In the genomic region with DNA sequence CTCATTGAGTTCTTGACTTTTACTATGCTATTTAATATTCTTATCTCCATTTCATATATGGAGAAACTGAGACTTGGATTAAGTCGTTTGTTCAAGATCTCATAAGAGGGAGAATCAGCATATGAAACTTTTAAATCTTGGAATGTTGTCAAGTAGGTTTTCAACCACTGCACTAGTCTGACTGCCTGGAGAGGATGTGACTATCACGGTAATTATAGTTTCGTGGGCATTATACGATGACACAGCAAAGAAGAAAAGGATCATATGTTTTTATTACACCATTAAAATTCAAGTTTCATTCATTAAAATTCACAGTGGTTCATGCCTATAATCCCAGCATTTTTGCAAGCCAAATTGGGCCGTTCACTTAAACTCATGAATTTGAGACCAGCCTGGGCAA, we compare ENCODE assay signal across 35 cellular contexts.
"Had no signal": no experiment of that assay in that cellular context is flagged by ENCODE, and none has a peak within 500 bp of the region (broad histone marks: within the 10 kb centered on the region; RNA-seq: fewer than 3 reads in every experiment).

No MANE protein-coding gene starts in this region.

- H3K36me3 ChIP-seq: cardiac muscle cell, colonic mucosa, pancreas, sigmoid colon, vagina had no signal

- H3K4me1 Mint-ChIP-seq: activated CD4-positive, alpha-beta T cell treated with anti-CD3 and anti-CD28 coated beads for 36 hours; activated CD8-positive, alpha-beta memory T cell treated with anti-CD3 and anti-CD28 coated beads, Interleukin-2, amount 10 ng/mL, durations not matched to agents 7 days and 5 days; brain; immature natural killer cell; mesothelial cell of epicardium; naive thymus-derived CD4-positive, alpha-beta T cell; neural crest cell; stimulated activated memory B cell treated with anti-CD40 and anti-IgM and Interleukin-4, amounts not matched to agents 10 μg/mL and 1 μg/mL and 100 μg/mL, for 72 hours; stimulated activated naive CD8-positive, alpha-beta T cell treated with anti-CD3 and anti-CD28 coated beads, Interleukin-15, amount 100 ng/mL, for 72 hours had no signal

- DNase-seq: activated CD4-positive, alpha-beta T cell treated with anti-CD3 and anti-CD28 coated beads for 36 hours; activated CD4-positive, CD25-positive, alpha-beta regulatory T cell; activated CD8-positive, alpha-beta memory T cell treated with anti-CD3 and anti-CD28 coated beads, Interleukin-2, amount 10 ng/mL, durations not matched to agents 7 days and 5 days; activated CD8-positive, alpha-beta T cell treated with anti-CD3 and anti-CD28 coated beads, Interleukin-2, amount 10 ng/mL, durations not matched to agents 7 days and 5 days; activated naive CD4-positive, alpha-beta T cell; activated T-cell treated with anti-CD3 and anti-CD28 coated beads, Interleukin-2, amount 50 U/mL, for 72 hours; cerebellar nuclear complex; colonic mucosa; dorsolateral prefrontal cortex; effector memory CD4-positive, alpha-beta T cell; head of caudate nucleus; hypothalamus; immature natural killer cell; kidney; left colon; naive thymus-derived CD4-positive, alpha-beta T cell; nucleus accumbens; pancreas; psoas muscle; sigmoid colon; small intestine; stimulated activated CD4-positive, alpha-beta T cell treated with anti-CD3 and anti-CD28 coated beads, Interleukin-1b, Interleukin-23, amount 100 ng/mL, for 48 hours; stimulated activated CD4-positive, alpha-beta T cell treated with anti-CD3 and anti-CD28 coated beads, Interleukin-4, amount 100 ng/mL, for 4 hours; stimulated activated CD8-positive, alpha-beta memory T cell treated with anti-CD3 and anti-CD28 coated beads, Interleukin-4, amount 100 ng/mL, for 48 hours; stimulated activated naive CD8-positive, alpha-beta T cell treated with anti-CD3 and anti-CD28 coated beads, Interleukin-15, amount 100 ng/mL, for 72 hours; substantia nigra had no signal

- H3K27me3 Mint-ChIP-seq: activated CD4-positive, alpha-beta T cell treated with anti-CD3 and anti-CD28 coated beads for 36 hours; activated CD8-positive, alpha-beta memory T cell treated with anti-CD3 and anti-CD28 coated beads, Interleukin-2, amount 10 ng/mL, durations not matched to agents 7 days and 5 days; brain; naive thymus-derived CD4-positive, alpha-beta T cell; stimulated activated memory B cell treated with anti-CD40 and anti-IgM and Interleukin-4, amounts not matched to agents 10 μg/mL and 1 μg/mL and 100 μg/mL, for 72 hours; stimulated activated naive CD8-positive, alpha-beta T cell treated with anti-CD3 and anti-CD28 coated beads, Interleukin-15, amount 100 ng/mL, for 72 hours; type B pancreatic cell had no signal

- H3K9me3 ChIP-seq: colonic mucosa, pancreas, psoas muscle, vagina had no signal

- H3K4me1 ChIP-seq: colonic mucosa, pancreas, psoas muscle, sigmoid colon, vagina had no signal

- H3K27ac ChIP-seq: cardiac muscle cell, colonic mucosa, dorsolateral prefrontal cortex, pancreas, psoas muscle, sigmoid colon, vagina had no signal

- H3K27ac Mint-ChIP-seq: activated CD4-positive, alpha-beta T cell treated with anti-CD3 and anti-CD28 coated beads for 36 hours; activated CD8-positive, alpha-beta memory T cell treated with anti-CD3 and anti-CD28 coated beads, Interleukin-2, amount 10 ng/mL, durations not matched to agents 7 days and 5 days; activated CD8-positive, alpha-beta T cell treated with anti-CD3 and anti-CD28 coated beads, Interleukin-2, amount 10 ng/mL, durations not matched to agents 7 days and 5 days; activated naive CD4-positive, alpha-beta T cell treated with anti-CD3 and anti-CD28 coated beads, Interleukin-2, amount 50 U/mL, for 72 hours; activated T-cell treated with anti-CD3 and anti-CD28 coated beads, Interleukin-2, amount 50 U/mL, for 72 hours; brain; immature natural killer cell; mesothelial cell of epicardium; naive thymus-derived CD4-positive, alpha-beta T cell; stimulated activated memory B cell treated with anti-CD40 and anti-IgM and Interleukin-4, amounts not matched to agents 10 μg/mL and 1 μg/mL and 100 μg/mL, for 72 hours; stimulated activated naive CD8-positive, alpha-beta T cell treated with anti-CD3 and anti-CD28 coated beads, Interleukin-15, amount 100 ng/mL, for 72 hours; T-helper 2 cell treated with Interferon-gamma antibody and Interleukin-4, amounts not matched to agents 5 μg/mL and 100 μg/mL, for 36 hours; type B pancreatic cell had no signal

- H3K4me3 ChIP-seq: cardiac muscle cell, colonic mucosa, dorsolateral prefrontal cortex, pancreas, psoas muscle, sigmoid colon, vagina had no signal

- ATAC-seq: activated CD4-positive, alpha-beta T cell treated with anti-CD3 and anti-CD28 coated beads for 36 hours; activated CD8-positive, alpha-beta memory T cell treated with anti-CD3 and anti-CD28 coated beads, Interleukin-2, amount 10 ng/mL, durations not matched to agents 7 days and 5 days; activated CD8-positive, alpha-beta T cell treated with anti-CD3 and anti-CD28 coated beads, Interleukin-2, amount 10 ng/mL, durations not matched to agents 7 days and 5 days; activated naive CD4-positive, alpha-beta T cell treated with anti-CD3 and anti-CD28 coated beads, Interleukin-2, amount 50 U/mL, for 72 hours; activated T-cell treated with anti-CD3 and anti-CD28 coated beads, Interleukin-2, amount 50 U/mL, for 72 hours; left colon; naive thymus-derived CD4-positive, alpha-beta T cell; pancreas; psoas muscle; stimulated activated memory B cell treated with anti-CD40 and anti-IgM and Interleukin-4, amounts not matched to agents 10 μg/mL and 1 μg/mL and 100 μg/mL, for 72 hours; stimulated activated naive CD8-positive, alpha-beta T cell treated with anti-CD3 and anti-CD28 coated beads, Interleukin-15, amount 100 ng/mL, for 72 hours had no signal

- H3K36me3 Mint-ChIP-seq: activated CD8-positive, alpha-beta memory T cell treated with anti-CD3 and anti-CD28 coated beads, Interleukin-2, amount 10 ng/mL, durations not matched to agents 7 days and 5 days; activated naive CD4-positive, alpha-beta T cell treated with anti-CD3 and anti-CD28 coated beads, Interleukin-2, amount 50 U/mL, for 72 hours; brain; immature natural killer cell; mesothelial cell of epicardium; naive thymus-derived CD4-positive, alpha-beta T cell; stimulated activated memory B cell treated with anti-CD40 and anti-IgM and Interleukin-4, amounts not matched to agents 10 μg/mL and 1 μg/mL and 100 μg/mL, for 72 hours; type B pancreatic cell had no signal

- H3K27me3 ChIP-seq: cardiac muscle cell, colonic mucosa, dorsolateral prefrontal cortex, pancreas, sigmoid colon, vagina had no signal

- H3K4me3 Mint-ChIP-seq: activated CD4-positive, alpha-beta T cell treated with anti-CD3 and anti-CD28 coated beads for 36 hours; activated CD8-positive, alpha-beta memory T cell treated with anti-CD3 and anti-CD28 coated beads, Interleukin-2, amount 10 ng/mL, durations not matched to agents 7 days and 5 days; activated CD8-positive, alpha-beta T cell treated with anti-CD3 and anti-CD28 coated beads, Interleukin-2, amount 10 ng/mL, durations not matched to agents 7 days and 5 days; activated T-cell treated with anti-CD3 and anti-CD28 coated beads, Interleukin-2, amount 50 U/mL, for 72 hours; brain; immature natural killer cell; mesothelial cell of epicardium; naive thymus-derived CD4-positive, alpha-beta T cell; neural crest cell; stimulated activated memory B cell treated with anti-CD40 and anti-IgM and Interleukin-4, amounts not matched to agents 10 μg/mL and 1 μg/mL and 100 μg/mL, for 72 hours; stimulated activated naive CD8-positive, alpha-beta T cell treated with anti-CD3 and anti-CD28 coated beads, Interleukin-15, amount 100 ng/mL, for 72 hours; T-helper 2 cell treated with Interferon-gamma antibody and Interleukin-4, amounts not matched to agents 5 μg/mL and 100 μg/mL, for 36 hours; type B pancreatic cell had no signal
